ENCODE assay signal across 8 cellular contexts in genomic region chr17:7296189-7296861, GRCh38.
DNase-seq lines count a peak whose midpoint lies in the region; ATAC-seq and TF ChIP-seq lines count a peak whose summit lies in the region.

No MANE protein-coding gene starts in this region.

- no peak overlapping the region for H3K27ac Mint-ChIP-seq in stimulated activated effector memory CD8-positive, alpha-beta T cell treated with anti-CD3 and anti-CD28 coated beads, Interleukin-12 subunit alpha, Interleukin-12 subunit beta, amount 100 ng/mL, for 72 hours

- no peaks in the 10 kb centered on the region for H3K36me3 Mint-ChIP-seq in stimulated activated effector memory CD8-positive, alpha-beta T cell treated with anti-CD3 and anti-CD28 coated beads, Interleukin-12 subunit alpha, Interleukin-12 subunit beta, amount 100 ng/mL, for 72 hours

- H3K4me3 Mint-ChIP-seq in stimulated activated effector memory CD8-positive, alpha-beta T cell treated with anti-CD3 and anti-CD28 coated beads, Interleukin-12 subunit alpha, Interleukin-12 subunit beta, amount 100 ng/mL, for 72 hours, result peak overlapping the region; percentile 82

- peak; percentile 90 for DNase-seq in CD1c-positive myeloid dendritic cell (ENCODE audit: extremely low spot score)
- no peak for DNase-seq in HFF-Myc (ENCODE audit: extremely low read depth, low read depth)
- DNase-seq in NCI-H82 (lab: John Stamatoyannopoulos, UW), result peak; percentile 94
- peak; percentile 90 for DNase-seq in activated CD8-positive, alpha-beta memory T cell treated with anti-CD3 and anti-CD28 coated beads for 24 hours
- peak; percentile 87 for DNase-seq in epidermal melanocyte (ENCODE audit: insufficient read length, low spot score)
- DNase-seq in midbrain (lab: John Stamatoyannopoulos, UW), result peak; percentile 80
- peak; percentile 81 to 83 for DNase-seq in stimulated activated effector memory CD8-positive, alpha-beta T cell treated with anti-CD3 and anti-CD28 coated beads, Interleukin-12 subunit alpha, Interleukin-12 subunit beta, amount 100 ng/mL, for 72 hours (ENCODE audit: low spot score in 2 of 2)

- peaks cover 22% of the 10 kb centered on the region for H3K4me1 Mint-ChIP-seq in stimulated activated effector memory CD8-positive, alpha-beta T cell treated with anti-CD3 and anti-CD28 coated beads, Interleukin-12 subunit alpha, Interleukin-12 subunit beta, amount 100 ng/mL, for 72 hours

- peak; percentile 94 for TF ChIP-seq CTCF in HFF-Myc (IDR thresholded peaks at IDR 0.05; ENCODE audit: low read depth, low read length, missing control alignments)

- H3K9me3 Mint-ChIP-seq in stimulated activated effector memory CD8-positive, alpha-beta T cell treated with anti-CD3 and anti-CD28 coated beads, Interleukin-12 subunit alpha, Interleukin-12 subunit beta, amount 100 ng/mL, for 72 hours, result no peaks in the 10 kb centered on the region

- H3K4me3 ChIP-seq in HFF-Myc (replicated peaks; ENCODE audit: low read depth, low read length), result no peak overlapping the region

- peak; percentile 61 for ATAC-seq in stimulated activated effector memory CD8-positive, alpha-beta T cell treated with anti-CD3 and anti-CD28 coated beads, Interleukin-12 subunit alpha, Interleukin-12 subunit beta, amount 100 ng/mL, for 72 hours
- no peak for ATAC-seq in HG02588 (IDR thresholded peaks at IDR 0.05; ENCODE audit: unreplicated experiment)
